Comparison of ENCODE assay signal across 14 cellular contexts in the genomic region with DNA sequence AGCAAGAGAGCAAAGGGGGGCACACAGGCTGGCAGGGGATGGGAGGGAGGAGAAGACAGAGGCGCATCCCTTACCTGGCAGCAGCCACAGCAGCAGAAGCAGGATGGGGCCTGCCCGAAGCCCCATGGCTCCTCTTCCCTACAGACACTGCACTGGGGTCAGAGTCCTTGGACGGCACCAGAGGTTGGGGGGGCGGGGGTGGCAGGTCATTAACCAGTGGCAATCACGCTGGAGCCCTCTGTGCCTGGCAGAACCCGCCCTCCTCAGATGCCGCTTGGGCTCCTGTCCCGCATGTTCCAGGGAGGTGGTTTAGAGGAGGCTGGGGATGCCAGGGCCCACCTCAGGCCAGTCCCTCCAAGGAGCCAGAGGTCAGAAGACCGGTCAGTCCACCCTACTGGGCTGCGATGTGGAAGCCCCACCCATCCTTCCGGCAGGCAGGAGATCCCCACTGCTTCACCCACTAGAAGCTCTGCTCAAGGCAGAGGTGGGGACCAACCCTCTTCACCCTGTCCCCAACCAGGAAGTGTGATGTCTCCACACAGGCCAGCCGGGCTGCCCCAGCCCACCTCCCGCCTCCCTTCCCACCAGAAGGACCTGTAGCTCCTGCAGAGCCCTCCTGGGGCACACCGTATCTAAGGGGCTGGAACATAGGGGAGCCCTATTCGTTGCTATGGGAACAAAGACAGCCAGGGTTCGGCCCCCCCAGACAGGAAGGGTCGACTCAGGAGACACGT. TPM values are rescaled to one million over a fixed set of nuclear protein-coding genes. Genes with fewer than 3 reads are reported as not detected.
A peak's percentile ranks its signal among the peaks of the same experiment; 100 is the strongest.
DNase-seq lines count a peak whose midpoint lies in the region; ATAC-seq and TF ChIP-seq lines count a peak whose summit lies in the region.
"Had no signal": no experiment of that assay in that cellular context is flagged by ENCODE, and none has a peak within 500 bp of the region (broad histone marks: within the 10 kb centered on the region; RNA-seq: fewer than 3 reads in every experiment).

No MANE protein-coding gene starts in this region.

- no peak for TF ChIP-seq POLR2A in sigmoid colon (IDR thresholded peaks at IDR 0.05)

- no peaks in the 10 kb centered on the region for H3K36me3 Mint-ChIP-seq in CD4-positive, alpha-beta memory T cell
- H3K36me3 Mint-ChIP-seq in dendritic cell treated with granulocyte-macrophage colony-stimulating factor and Interleukin-4, amounts not matched to agents 40 ng/mL and 50 ng/mL, for 4 days (ENCODE audit: low read depth), result no peaks in the 10 kb centered on the region

- no peak for ATAC-seq in GM19023 (IDR thresholded peaks at IDR 0.05; ENCODE audit: unreplicated experiment)
- ATAC-seq in HG03095 (IDR thresholded peaks at IDR 0.05; ENCODE audit: unreplicated experiment), result no peak

- peak overlapping the region in 4 of 8 donors; percentile 31 to 76 (median 54) for H3K4me3 Mint-ChIP-seq in CD4-positive, alpha-beta memory T cell
- peak overlapping the region; percentile 44 for H3K4me3 Mint-ChIP-seq in dendritic cell treated with granulocyte-macrophage colony-stimulating factor and Interleukin-4, amounts not matched to agents 40 ng/mL and 50 ng/mL, for 4 days
- H3K4me3 Mint-ChIP-seq: memory B cell had no signal

- intact Hi-C loops in CD4-positive, alpha-beta memory T cell (cut with micrococcal nuclease), result no loop called here
- intact Hi-C loops in dendritic cell treated with granulocyte-macrophage colony-stimulating factor and Interleukin-4, amounts not matched to agents 40 ng/mL and 50 ng/mL, for 4 days (cut with micrococcal nuclease), result no loop called here
- intact Hi-C loops in sigmoid colon (cut with DNase I), result no loop called here

- peak overlapping the region in 1 of 2 donors; percentile 36 for H3K4me3 ChIP-seq in CD4-positive, alpha-beta memory T cell (ENCODE audit: low read length in 2 of 2)
- H3K4me3 ChIP-seq in sigmoid colon, result peak overlapping the region in 2 of 4 donors; percentile 30

- peaks cover 19 to 82% (median 39%) of the 10 kb centered on the region in 4 donors for H3K4me1 Mint-ChIP-seq in CD4-positive, alpha-beta memory T cell
- H3K4me1 Mint-ChIP-seq in dendritic cell treated with granulocyte-macrophage colony-stimulating factor and Interleukin-4, amounts not matched to agents 40 ng/mL and 50 ng/mL, for 4 days (ENCODE audit: low read depth), result peaks cover 25% of the 10 kb centered on the region

- peak overlapping the region; percentile 52 to 98 (median 94) for H3K27ac Mint-ChIP-seq in CD4-positive, alpha-beta memory T cell
- H3K27ac Mint-ChIP-seq in dendritic cell treated with granulocyte-macrophage colony-stimulating factor and Interleukin-4, amounts not matched to agents 40 ng/mL and 50 ng/mL, for 4 days, result peak overlapping the region; percentile 37
- H3K27ac Mint-ChIP-seq: memory B cell had no signal

- no peak for DNase-seq in CD4-positive, alpha-beta memory T cell
- DNase-seq in HT-29 (ENCODE audit: low spot score) (peak; percentile 49), sigmoid colon (peak; percentile 58), globus pallidus (ENCODE audit: low spot score) (no peak), SHP77 treated with DMSO at 0.1 percent for 48 hours (lab: John Stamatoyannopoulos, UW) (no peak)
- DNase-seq: cortex of kidney, DMS53, NCI-H345 had no signal

- H3K9me3 ChIP-seq in CD4-positive, alpha-beta memory T cell (ENCODE audit: control insufficient read depth in 1 of 2, low read length in 2 of 2), result no peaks in the 10 kb centered on the region
- H3K9me3 ChIP-seq in sigmoid colon, result no peaks in the 10 kb centered on the region

- H3K27ac ChIP-seq in CD4-positive, alpha-beta memory T cell (ENCODE audit: low read depth, low read length), result peak overlapping the region; percentile 38
- no peak overlapping the region for H3K27ac ChIP-seq in sigmoid colon

- H3K4me1 ChIP-seq in CD4-positive, alpha-beta memory T cell (ENCODE audit: insufficient read depth, low read length), result peaks cover 35% of the 10 kb centered on the region
- peaks cover 0 to 9% (median 3%) of the 10 kb centered on the region in 4 donors for H3K4me1 ChIP-seq in sigmoid colon

- peaks cover 0 to 7% of the 10 kb centered on the region in 2 donors for H3K27me3 Mint-ChIP-seq in CD4-positive, alpha-beta memory T cell
- H3K27me3 Mint-ChIP-seq in dendritic cell treated with granulocyte-macrophage colony-stimulating factor and Interleukin-4, amounts not matched to agents 40 ng/mL and 50 ng/mL, for 4 days, result peaks cover 17% of the 10 kb centered on the region

- H3K27me3 ChIP-seq in CD4-positive, alpha-beta memory T cell (ENCODE audit: insufficient read depth, low read length), result no peaks in the 10 kb centered on the region
- peaks cover 0 to 41% (median 16%) of the 10 kb centered on the region in 3 donors for H3K27me3 ChIP-seq in sigmoid colon

- WGBS in sigmoid colon, 2 donors, result 63 to 76% methylated on average over 18 of the region's 18 CpGs

- no peak for TF ChIP-seq CTCF in sigmoid colon (IDR thresholded peaks at IDR 0.05)

- no peaks in the 10 kb centered on the region for H3K36me3 ChIP-seq in CD4-positive, alpha-beta memory T cell (ENCODE audit: insufficient read depth, low read length)
- no peaks in the 10 kb centered on the region for H3K36me3 ChIP-seq in sigmoid colon

- CTCF ChIA-PET in CD4-positive, alpha-beta memory T cell (lab: Charles Lee; ENCODE audit: partially characterized antibody), result interaction anchor here (0.6 to 2.6 kb wide), 5 partner anchors 13 to 221 kb away, joined by 3 to 15 read pairs (median 3); no protein-coding TSS in a partner anchor

- TF ChIP-seq EP300 in sigmoid colon (IDR thresholded peaks at IDR 0.05), result no peak

- peaks cover 0 to 4% (median 0%) of the 10 kb centered on the region in 8 donors for H3K9me3 Mint-ChIP-seq in CD4-positive, alpha-beta memory T cell
- no peaks in the 10 kb centered on the region for H3K9me3 Mint-ChIP-seq in dendritic cell treated with granulocyte-macrophage colony-stimulating factor and Interleukin-4, amounts not matched to agents 40 ng/mL and 50 ng/mL, for 4 days
- H3K9me3 Mint-ChIP-seq: memory B cell had no signal

- POLR2A ChIA-PET in CD4-positive, alpha-beta memory T cell (lab: Charles Lee; ENCODE audit: partially characterized antibody), result interaction anchor here (2.4 kb wide), 1 partner anchor 26 kb away, joined by 16 read pairs; no protein-coding TSS in a partner anchor

RNA-seq across cellular contexts. Expression of a gene that starts 11.7 kb away (rescaled TPM):
- not detected for total RNA-seq in CD4-positive, alpha-beta memory T cell
- polyA plus RNA-seq in CD4-positive, alpha-beta memory T cell, result under 1 TPM in 1 of 2 donors, not detected in 1; 0.79 TPM
- 16.1 and 23.3 TPM in 2 replicates for total RNA-seq in HT-29 (2014; rRNA removed; shearing (Covaris generic))
- total RNA-seq in sigmoid colon, result not detected
- polyA plus RNA-seq in sigmoid colon, result 100 to 1,000 TPM in 1 of 3 donors, 10 to 100 TPM in 2; 15.6 to 147 (median 55.0) TPM

RNA-seq across cellular contexts. Expression of a gene that starts 16.2 kb away (rescaled TPM):
- under 1 TPM in 1 of 2 experiments, not detected in 1; 0.39 TPM for total RNA-seq in CD4-positive, alpha-beta memory T cell
- polyA plus RNA-seq in CD4-positive, alpha-beta memory T cell, result under 1 TPM in 1 of 2 donors, not detected in 1; 0.42 TPM
- 97.1 and 114 TPM in 2 replicates for total RNA-seq in HT-29 (2014; rRNA removed; shearing (Covaris generic))
- not detected for total RNA-seq in sigmoid colon
- 10 to 100 TPM in 1 of 3 donors, not detected in 2; 20.8 TPM for polyA plus RNA-seq in sigmoid colon
- total RNA-seq: glomerular endothelial cell had no signal

RNA-seq across cellular contexts. Expression of a gene that starts 24.7 kb away (rescaled TPM):
- total RNA-seq in CD4-positive, alpha-beta memory T cell, result 1 to 10 TPM in 1 of 2 experiments, under 1 TPM in 1; 0.96 to 2.6 TPM
- 10 to 100 TPM in 1 of 2 donors, 1 to 10 TPM in 1; 6.2 to 11.5 TPM for polyA plus RNA-seq in CD4-positive, alpha-beta memory T cell
- total RNA-seq in HT-29 (2014; rRNA removed; shearing (Covaris generic)), result not detected in 2 replicates
- not detected for total RNA-seq in sigmoid colon
- polyA plus RNA-seq in sigmoid colon, result under 1 TPM in 1 of 3 donors, not detected in 2; 0.58 TPM
- total RNA-seq: glomerular endothelial cell had no signal

RNA-seq across cellular contexts. Expression of a gene that starts 41.2 kb away (rescaled TPM):
- 10 to 100 TPM; 24.1 to 27.1 TPM for total RNA-seq in CD4-positive, alpha-beta memory T cell
- polyA plus RNA-seq in CD4-positive, alpha-beta memory T cell, result 10 to 100 TPM; 21.1 to 23.3 TPM
- total RNA-seq in HT-29 (2014; rRNA removed; shearing (Covaris generic)), result 47.4 and 52.2 TPM in 2 replicates
- 10 to 100 TPM; 33.6 to 64.2 (median 55.8) TPM for total RNA-seq in sigmoid colon
- polyA plus RNA-seq in sigmoid colon, result 10 to 100 TPM; 27.5 to 43.2 (median 30.7) TPM

RNA-seq across cellular contexts. Expression of a gene that starts 43.5 kb away (rescaled TPM):
- not detected for total RNA-seq in CD4-positive, alpha-beta memory T cell
- not detected for polyA plus RNA-seq in CD4-positive, alpha-beta memory T cell
- not detected in 2 replicates for total RNA-seq in HT-29 (2014; rRNA removed; shearing (Covaris generic))
- not detected for total RNA-seq in sigmoid colon
- not detected for polyA plus RNA-seq in sigmoid colon
- total RNA-seq: glomerular endothelial cell, renal cortical epithelial cell had no signal

Comparison
In these comparisons a context has a peak if more than half of its experiments do, and no peak if none do; other contexts are left out.
1. DNase-seq: peak in HT-29 (single experiment) and sigmoid colon (single experiment); none in CD4-positive, alpha-beta memory T cell (0 of 5), globus pallidus (single experiment) and SHP77 treated with DMSO at 0.1 percent for 48 hours (single experiment).
2. RNA of a gene that starts 11.7 kb away (total RNA-seq): 16.1 to 23.3 TPM in HT-29; not detected in CD4-positive, alpha-beta memory T cell and not detected in sigmoid colon; every median in the first group is over 10 times any median in the second.
3. RNA of a gene that starts 16.2 kb away (total RNA-seq): 97.1 to 114 TPM in HT-29; 0.39 TPM in CD4-positive, alpha-beta memory T cell and not detected in sigmoid colon; every median in the first group is over 10 times any median in the second.